Comparison of ENCODE assay signal across 10 cellular contexts in genomic region chr20:57173986-57174385, GRCh38.
"Had no signal": no experiment of that assay in that cellular context is flagged by ENCODE, and none has a peak within 500 bp of the region (broad histone marks: within the 10 kb centered on the region; RNA-seq: fewer than 3 reads in every experiment).

No MANE protein-coding gene starts in this region.

- H3K27ac ChIP-seq: HL-60 had no signal

- H3K4me3 Mint-ChIP-seq: GM23338, H9, HFFc6 had no signal

- H3K9me3 Mint-ChIP-seq: GM23338, H9, HFFc6 had no signal

- H3K4me2 ChIP-seq: GM23338 had no signal

- H2AFZ ChIP-seq: GM23338 had no signal

- FAIRE-seq: H1, H54, K562 had no signal

- H3K4me3 ChIP-seq: GM23338, K562 had no signal

- ATAC-seq: GM23338 had no signal

- H3K27ac Mint-ChIP-seq: GM23338, HFFc6 had no signal

- DNase-seq: H9, HCEC 1CT, HFFc6, IMR-90, KG1 had no signal
